In the genomic region with DNA sequence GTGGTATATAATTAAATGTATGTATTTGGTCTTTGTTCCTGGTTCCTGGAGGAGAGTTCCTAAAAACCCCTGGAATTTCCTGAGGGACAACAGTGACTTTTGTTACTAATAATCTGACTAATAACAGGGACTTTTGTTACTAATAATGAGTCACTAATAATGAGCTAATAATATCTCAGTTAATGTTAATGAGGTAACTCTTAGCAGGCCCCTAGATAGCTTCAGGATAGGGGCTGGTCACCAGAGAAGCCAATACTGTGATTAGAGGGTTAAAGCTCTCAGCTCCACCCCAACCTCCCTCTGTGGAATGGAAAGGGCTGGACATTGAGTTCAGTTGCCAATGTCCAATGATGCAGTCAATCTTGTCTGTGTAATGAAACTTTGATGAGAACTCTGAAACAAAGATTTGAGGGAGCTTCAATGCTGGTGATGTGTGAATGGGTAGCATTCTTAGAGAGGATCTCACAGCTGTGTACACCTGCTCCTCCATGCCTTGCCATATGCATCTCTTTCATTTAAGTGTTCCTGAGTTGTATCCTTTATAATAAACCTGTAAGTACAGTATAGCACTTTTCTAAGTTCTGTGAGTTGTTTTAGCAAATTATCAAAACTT, we compare ENCODE assay signal across 15 cellular contexts.
DNase-seq lines count a peak whose midpoint lies in the region; ATAC-seq and TF ChIP-seq lines count a peak whose summit lies in the region.
"Had no signal": no experiment of that assay in that cellular context is flagged by ENCODE, and none has a peak within 500 bp of the region (broad histone marks: within the 10 kb centered on the region; RNA-seq: fewer than 3 reads in every experiment).

No MANE protein-coding gene starts in this region.

- no peak for TF ChIP-seq CTCF in stomach (IDR thresholded peaks at IDR 0.05)

- no peak overlapping the region for H3K4me3 Mint-ChIP-seq in T-cell

- no peaks in the 10 kb centered on the region for H3K27me3 ChIP-seq in stomach

- no peaks in the 10 kb centered on the region for H3K9me3 ChIP-seq in stomach

- POLR2A ChIA-PET in T-cell (lab: Charles Lee) = no interaction called here

- H3K4me1 Mint-ChIP-seq in T-cell = no peaks in the 10 kb centered on the region

- H3K27me3 Mint-ChIP-seq in T-cell = no peaks in the 10 kb centered on the region

- H3K36me3 Mint-ChIP-seq in T-cell = no peaks in the 10 kb centered on the region

- ATAC-seq in GM19463 (IDR thresholded peaks at IDR 0.05; ENCODE audit: unreplicated experiment) (peak; percentile 66), HG02588 (IDR thresholded peaks at IDR 0.05; ENCODE audit: unreplicated experiment) (peak; percentile 62), HG03432 (IDR thresholded peaks at IDR 0.05; ENCODE audit: unreplicated experiment) (peak; percentile 51), GM19351 (IDR thresholded peaks at IDR 0.05; ENCODE audit: unreplicated experiment) (no peak), T-cell (replicated peaks in 1 of 4) (no peak)

- H3K27ac Mint-ChIP-seq in T-cell = no peak overlapping the region

- peaks cover 10 to 25% (median 12%) of the 10 kb centered on the region in 3 donors for H3K9me3 Mint-ChIP-seq in T-cell

- no peak overlapping the region for H3K27ac ChIP-seq in stomach

- DNase-seq in T-cell (no peak), stomach (no peak)
- DNase-seq in activated CD8-positive, alpha-beta memory T cell treated with anti-CD3 and anti-CD28 coated beads, Interleukin-2, amount 50 U/mL, for 4 hours = no peak
- DNase-seq: DMS 273 treated with DMSO at 0.1 percent for 48 hours, HCEC 1CT, IMR-90, NCI-H2029, NCI-H510A, NCI-H82, SHP77 treated with DMSO at 0.1 percent for 48 hours, T-helper 2 cell had no signal

- intact Hi-C loops in stomach (cut with DNase I; ENCODE audit: low total_unique reads) = no loop called here

- no peak for TF ChIP-seq EP300 in stomach (IDR thresholded peaks at IDR 0.05)

- CTCF ChIA-PET in T-cell (lab: Charles Lee) = no interaction called here

- no peak for TF ChIP-seq POLR2A in stomach (IDR thresholded peaks at IDR 0.05)

- H3K4me1 ChIP-seq in stomach = no peaks in the 10 kb centered on the region

- no peaks in the 10 kb centered on the region for H3K36me3 ChIP-seq in stomach

- H3K4me3 ChIP-seq in stomach = no peak overlapping the region

Comparison
In these comparisons a context has a peak if more than half of its experiments do, and no peak if none do; other contexts are left out.
1. ATAC-seq: peak in GM19463 (single experiment), HG02588 (single experiment) and HG03432 (single experiment); none in GM19351 (single experiment) and T-cell (0 of 4).